In genomic region chr14:58733451-58734208, GRCh38 we compare ENCODE assay signal across 15 cellular contexts.
DNase-seq lines count a peak whose midpoint lies in the region; ATAC-seq and TF ChIP-seq lines count a peak whose summit lies in the region.
"Had no signal": no experiment of that assay in that cellular context is flagged by ENCODE, and none has a peak within 500 bp of the region (broad histone marks: within the 10 kb centered on the region; RNA-seq: fewer than 3 reads in every experiment).

No MANE protein-coding gene starts in this region.

- H3K4me3 Mint-ChIP-seq in endothelial cell (ENCODE audit: unreplicated experiment) (no peak overlapping the region), mesothelial cell of epicardium (no peak overlapping the region)
- H3K4me3 Mint-ChIP-seq: activated naive CD4-positive, alpha-beta T cell treated with anti-CD3 and anti-CD28 coated beads, Interleukin-2, amount 50 U/mL, for 24 hours had no signal

- DNase-seq in GM12865 (ENCODE audit: low read depth) (peak; percentile 40), endothelial cell (ENCODE audit: low spot score) (no peak), mesothelial cell of epicardium (ENCODE audit: low spot score in 2 of 2, unreplicated experiment in 2 of 2) (no peak), NCI-H2081 treated with DMSO at 0.1 percent for 48 hours (lab: John Stamatoyannopoulos, UW) (no peak), spleen (no peak)
- DNase-seq: NCI-H510A; OCI-M1; stimulated activated CD4-positive, alpha-beta T cell treated with anti-CD3 and anti-CD28 coated beads, Interleukin-4, amount 100 ng/mL, for 4 hours; upper lobe of right lung had no signal

- H3K27ac Mint-ChIP-seq in endothelial cell (ENCODE audit: unreplicated experiment) (no peak overlapping the region), mesothelial cell of epicardium (no peak overlapping the region)
- H3K27ac Mint-ChIP-seq: activated naive CD4-positive, alpha-beta T cell treated with anti-CD3 and anti-CD28 coated beads, Interleukin-2, amount 50 U/mL, for 24 hours had no signal

- no peaks in the 10 kb centered on the region for H3K9me3 ChIP-seq in spleen
- H3K9me3 ChIP-seq: upper lobe of right lung had no signal

- peaks cover 0 to 4% (median 0%) of the 10 kb centered on the region in 6 donors for H3K4me1 ChIP-seq in spleen
- H3K4me1 ChIP-seq: upper lobe of right lung had no signal

- H3K9me3 Mint-ChIP-seq in endothelial cell (ENCODE audit: unreplicated experiment): no peaks in the 10 kb centered on the region
- peaks cover 3% of the 10 kb centered on the region for H3K9me3 Mint-ChIP-seq in mesothelial cell of epicardium
- H3K9me3 Mint-ChIP-seq: activated naive CD4-positive, alpha-beta T cell treated with anti-CD3 and anti-CD28 coated beads, Interleukin-2, amount 50 U/mL, for 24 hours had no signal

- no peaks in the 10 kb centered on the region for H3K27me3 Mint-ChIP-seq in endothelial cell (ENCODE audit: unreplicated experiment)
- no peaks in the 10 kb centered on the region for H3K27me3 Mint-ChIP-seq in mesothelial cell of epicardium (ENCODE audit: low read depth)
- H3K27me3 Mint-ChIP-seq: activated naive CD4-positive, alpha-beta T cell treated with anti-CD3 and anti-CD28 coated beads, Interleukin-2, amount 50 U/mL, for 24 hours had no signal

- H3K36me3 Mint-ChIP-seq in endothelial cell (ENCODE audit: low read depth, unreplicated experiment) (no peaks in the 10 kb centered on the region), mesothelial cell of epicardium (no peaks in the 10 kb centered on the region)

- TF ChIP-seq POLR2A in spleen (IDR thresholded peaks at IDR 0.05): no peak

- WGBS in spleen, 5 donors: 54 to 85% (median 73%) methylated on average over 1 of the region's 1 CpG

- TF ChIP-seq CTCF in GM12865 (IDR thresholded peaks at IDR 0.05; ENCODE audit: insufficient read depth, low read depth, low read length, missing control alignments) (no peak), endothelial cell (IDR thresholded peaks at IDR 0.05; ENCODE audit: unreplicated experiment) (no peak), mesothelial cell of epicardium (IDR thresholded peaks at IDR 0.05; ENCODE audit: unreplicated experiment) (no peak), spleen (IDR thresholded peaks at IDR 0.05 in 8 of 11, conservative IDR thresholded peaks at IDR 0.05 in 3 of 11) (no peak)

- H3K4me3 ChIP-seq in GM12865 (ENCODE audit: low read depth, low read length) (no peak overlapping the region), spleen (no peak overlapping the region)
- H3K4me3 ChIP-seq: hepatocyte, upper lobe of right lung had no signal

- H3K27me3 ChIP-seq in spleen (replicated peaks in 1 of 7): no peaks in the 10 kb centered on the region
- H3K27me3 ChIP-seq: hepatocyte, upper lobe of right lung had no signal

- H3K36me3 ChIP-seq in spleen: no peaks in the 10 kb centered on the region
- H3K36me3 ChIP-seq: upper lobe of right lung had no signal

- intact Hi-C loops in spleen (cut with DNase I; ENCODE audit: low total_unique reads): no loop called here

- H3K27ac ChIP-seq in spleen: no peak overlapping the region
- H3K27ac ChIP-seq: hepatocyte, upper lobe of right lung had no signal

- H3K4me1 Mint-ChIP-seq in endothelial cell (ENCODE audit: unreplicated experiment) (peaks cover 7% of the 10 kb centered on the region), mesothelial cell of epicardium (peaks cover 25% of the 10 kb centered on the region)
- H3K4me1 Mint-ChIP-seq: activated naive CD4-positive, alpha-beta T cell treated with anti-CD3 and anti-CD28 coated beads, Interleukin-2, amount 50 U/mL, for 24 hours had no signal

- ATAC-seq in GM18858 (IDR thresholded peaks at IDR 0.05; ENCODE audit: unreplicated experiment) (peak; percentile 65), GM21619 (IDR thresholded peaks at IDR 0.05; ENCODE audit: unreplicated experiment) (peak; percentile 61), HG03378 (IDR thresholded peaks at IDR 0.05; ENCODE audit: unreplicated experiment) (peak; percentile 84)
- ATAC-seq: sciatic nerve, upper lobe of right lung had no signal
